In the genomic region with DNA sequence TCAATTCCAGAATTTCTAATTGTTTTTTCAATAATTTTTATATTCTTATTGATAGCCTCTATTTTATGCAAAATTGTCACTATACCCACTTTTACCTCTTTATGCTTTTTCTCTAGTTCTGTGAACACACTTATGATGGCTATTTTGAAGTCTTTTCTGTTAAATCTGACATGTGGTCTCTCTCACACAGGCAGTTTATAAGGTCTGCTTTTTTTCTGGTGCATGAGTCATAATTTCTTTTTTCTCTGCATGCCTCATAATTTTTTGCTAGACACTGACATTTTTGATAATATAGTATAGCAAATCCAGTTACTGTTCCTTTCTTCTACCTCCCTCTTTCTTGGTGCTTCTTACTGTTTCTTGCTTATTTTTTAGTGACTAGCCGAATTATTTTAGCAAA, we compare ENCODE assay signal across 21 cellular contexts.
DNase-seq lines count a peak whose midpoint lies in the region; ATAC-seq and FAIRE-seq lines count a peak whose summit lies in the region.
"Had no signal": no experiment of that assay in that cellular context is flagged by ENCODE, and none has a peak within 500 bp of the region (broad histone marks: within the 10 kb centered on the region; RNA-seq: fewer than 3 reads in every experiment).

No MANE protein-coding gene starts in this region.

- DNase-seq in HTR-8/SVneo (ENCODE audit: insufficient read length, low spot score) (peak; percentile 5), hepatic stellate cell (ENCODE audit: low spot score) (peak; percentile 9), GM19239 (ENCODE audit: insufficient read length, low spot score) (no peak), RKO (ENCODE audit: low spot score) (no peak), substantia nigra (lab: John Stamatoyannopoulos, UW) (no peak)
- DNase-seq in activated naive CD8-positive, alpha-beta T cell treated with anti-CD3 and anti-CD28 coated beads, Interleukin-2, amount 50 U/mL, for 24 hours: no peak
- DNase-seq: activated naive CD4-positive, alpha-beta T cell treated with anti-CD3 and anti-CD28 coated beads, Interleukin-2, amount 10 ng/mL, durations not matched to agents 7 days and 5 days; DMS79; effector memory CD4-positive, alpha-beta T cell; GOT3; heart left ventricle; NCI-H1436 treated with DMSO at 0.1 percent for 48 hours; NCI-H526 treated with DMSO at 0.1 percent for 48 hours; Right ventricle myocardium superior; stimulated activated CD4-positive, alpha-beta T cell treated with anti-CD3 and anti-CD28 coated beads, Interleukin-1b, Interleukin-23, amount 100 ng/mL, for 48 hours; stimulated activated naive CD4-positive, alpha-beta T cell had no signal

- H3K27ac Mint-ChIP-seq in activated naive CD8-positive, alpha-beta T cell treated with anti-CD3 and anti-CD28 coated beads, Interleukin-2, amount 50 U/mL, for 24 hours: peak overlapping the region; percentile 21
- H3K27ac Mint-ChIP-seq: activated naive CD4-positive, alpha-beta T cell treated with anti-CD3 and anti-CD28 coated beads, Interleukin-2, amount 10 ng/mL, durations not matched to agents 7 days and 5 days had no signal

- FAIRE-seq in HTR-8/SVneo (lab: Jason Lieb, UNC) (no peak), GM19239 (lab: Jason Lieb, UNC) (no peak)
- FAIRE-seq: TTC549 had no signal

- peaks cover 42% of the 10 kb centered on the region for H3K36me3 Mint-ChIP-seq in activated naive CD8-positive, alpha-beta T cell treated with anti-CD3 and anti-CD28 coated beads, Interleukin-2, amount 50 U/mL, for 24 hours (ENCODE audit: low read depth)

- ATAC-seq in GM19452 (IDR thresholded peaks at IDR 0.05; ENCODE audit: unreplicated experiment): peak; percentile 20
- ATAC-seq in activated naive CD8-positive, alpha-beta T cell treated with anti-CD3 and anti-CD28 coated beads, Interleukin-2, amount 50 U/mL, for 24 hours: peak; percentile 40
- ATAC-seq: heart left ventricle had no signal

- H3K27ac ChIP-seq in substantia nigra (ENCODE audit: low read depth, low read length, poor library complexity, severe bottlenecking): no peak overlapping the region
- H3K27ac ChIP-seq: esophagus muscularis mucosa, heart left ventricle, tibial nerve had no signal

- H3K27me3 Mint-ChIP-seq in activated naive CD8-positive, alpha-beta T cell treated with anti-CD3 and anti-CD28 coated beads, Interleukin-2, amount 50 U/mL, for 24 hours: no peaks in the 10 kb centered on the region
- H3K27me3 Mint-ChIP-seq: activated naive CD4-positive, alpha-beta T cell treated with anti-CD3 and anti-CD28 coated beads, Interleukin-2, amount 10 ng/mL, durations not matched to agents 7 days and 5 days had no signal

- peaks cover 27% of the 10 kb centered on the region for H3K9me3 Mint-ChIP-seq in activated naive CD8-positive, alpha-beta T cell treated with anti-CD3 and anti-CD28 coated beads, Interleukin-2, amount 50 U/mL, for 24 hours

- H3K4me3 Mint-ChIP-seq in activated naive CD8-positive, alpha-beta T cell treated with anti-CD3 and anti-CD28 coated beads, Interleukin-2, amount 50 U/mL, for 24 hours: peak overlapping the region; percentile 2
- H3K4me3 Mint-ChIP-seq: activated naive CD4-positive, alpha-beta T cell treated with anti-CD3 and anti-CD28 coated beads, Interleukin-2, amount 10 ng/mL, durations not matched to agents 7 days and 5 days; neural crest cell had no signal

- H3K4me1 Mint-ChIP-seq in activated naive CD8-positive, alpha-beta T cell treated with anti-CD3 and anti-CD28 coated beads, Interleukin-2, amount 50 U/mL, for 24 hours: peaks cover 21% of the 10 kb centered on the region
- H3K4me1 Mint-ChIP-seq: neural crest cell had no signal

Comparison
In these comparisons a context has a peak if more than half of its experiments do, and no peak if none do; other contexts are left out.
1. DNase-seq: peak in HTR-8/SVneo (single experiment) and hepatic stellate cell (single experiment); none in activated naive CD8-positive, alpha-beta T cell treated with anti-CD3 and anti-CD28 coated beads, Interleukin-2, amount 50 U/mL, for 24 hours (single experiment), GM19239 (single experiment), RKO (single experiment) and substantia nigra (0 of 49).